2 cellular contexts compared by ENCODE assay signal in the genomic region with DNA sequence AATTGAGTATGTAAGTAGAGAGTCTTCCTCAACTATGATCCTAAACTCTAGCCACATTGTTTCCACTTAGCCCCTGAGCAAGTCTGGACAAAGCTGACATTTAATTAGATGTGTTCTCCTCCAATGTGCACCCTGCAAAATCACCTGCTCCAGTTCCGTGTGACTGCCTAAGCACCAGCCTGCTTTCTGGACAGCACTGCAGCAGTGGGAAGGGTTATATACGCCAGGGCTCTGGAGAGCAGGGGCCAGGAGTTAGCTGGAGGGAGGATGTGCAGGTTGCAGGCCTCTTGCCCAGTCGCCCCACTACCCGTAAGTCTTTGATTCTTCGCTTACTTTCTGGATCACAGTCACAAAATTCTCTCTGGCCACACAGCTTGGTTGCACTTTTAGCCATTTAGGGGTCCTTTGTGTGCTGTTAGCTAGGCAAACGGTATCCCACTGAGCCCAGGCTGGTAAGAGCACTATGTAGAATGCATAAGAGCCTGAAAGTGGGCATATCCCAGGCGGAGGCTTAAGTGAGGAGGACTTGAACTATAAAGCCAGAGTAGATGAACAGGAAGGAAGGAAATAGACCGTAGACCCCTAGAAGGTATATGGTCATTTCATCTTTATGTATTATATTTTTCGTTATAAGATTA.
TF ChIP-seq lines count a peak whose summit lies in the region.

No MANE protein-coding gene starts in this region.

TF ChIP-seq in GM23338, 12 proteins besides CTCF, POLR2A, EP300 and RAD21 (continued from another document):
- TF ChIP-seq CREB1 (CRISPR knock-in tag; IDR thresholded peaks at IDR 0.05; ENCODE audit: low read depth), result no peak
- TF ChIP-seq EZH2 (IDR thresholded peaks at IDR 0.05; ENCODE audit: low read depth, unreplicated experiment), result no peak
- TF ChIP-seq ZNF114 (CRISPR knock-in tag; IDR thresholded peaks at IDR 0.05), result no peak
- TF ChIP-seq ZNF462 (CRISPR knock-in tag; IDR thresholded peaks at IDR 0.05), result no peak
- TF ChIP-seq POLR2AphosphoS5 (IDR thresholded peaks at IDR 0.05; ENCODE audit: low read depth), result no peak
TF ChIP-seq in GM23338: peak in this region for 0.

TF ChIP-seq in GM12891, 5 proteins besides CTCF, POLR2A, EP300 and RAD21 (continued from another document):
- no peak for TF ChIP-seq POU2F2 (IDR thresholded peaks at IDR 0.05; ENCODE audit: low read depth, low read length)
- no peak for TF ChIP-seq POLR2AphosphoS5 (IDR thresholded peaks at IDR 0.05; ENCODE audit: low read depth, low read length)
- no peak for TF ChIP-seq PAX5 (IDR thresholded peaks at IDR 0.05; ENCODE audit: insufficient read depth, low read length, severe bottlenecking)
- TF ChIP-seq TAF1 (IDR thresholded peaks at IDR 0.05; ENCODE audit: low read depth, low read length), result no peak
TF ChIP-seq in GM12891: peak in this region for 0.
